Comparison of ENCODE assay signal across 1 cellular context in genomic region chr21:36976882-36977651, GRCh38.
TF ChIP-seq lines count a peak whose summit lies in the region.

No MANE protein-coding gene starts in this region.

TF ChIP-seq in HEK293, 187 proteins besides CTCF, POLR2A, EP300 and RAD21 (continued from another document):
- peak; percentile 28; the same call in 1 of the 2 replicates for TF ChIP-seq PATZ1 (tag by site-specific recombination; IDR thresholded peaks at IDR 0.05)
